ENCODE assay signal across 8 cellular contexts in genomic region chr4:98659106-98659592, GRCh38. TPM values are rescaled to one million over a fixed set of nuclear protein-coding genes. Genes with fewer than 3 reads are reported as not detected.
A peak's percentile ranks its signal among the peaks of the same experiment; 100 is the strongest.
DNase-seq lines count a peak whose midpoint lies in the region; ATAC-seq and TF ChIP-seq lines count a peak whose summit lies in the region.

No MANE protein-coding gene starts in this region.

- H3K4me1 Mint-ChIP-seq in natural killer cell treated with Interleukin-12 subunit alpha and Interleukin-12 subunit beta and Interleukin-15 and Interleukin-18, amount 100 ng/mL, for 72 hours (ENCODE audit: low read depth in 2 of 2), result peaks cover 46 to 70% of the 10 kb centered on the region in 2 donors

- POLR2A ChIA-PET in RWPE1 (lab: Yijun Ruan, JAX; ENCODE audit: low non-redundant PET), result no interaction called here

- peak overlapping the region; percentile 49 to 75 for H3K27ac Mint-ChIP-seq in natural killer cell treated with Interleukin-12 subunit alpha and Interleukin-12 subunit beta and Interleukin-15 and Interleukin-18, amount 100 ng/mL, for 72 hours

- H3K27ac ChIP-seq in RWPE1 (peak overlapping the region; percentile 88), epithelial cell of prostate (peak overlapping the region; percentile 63)

- ATAC-seq in natural killer cell treated with Interleukin-12 subunit alpha and Interleukin-12 subunit beta and Interleukin-15 and Interleukin-18, amount 100 ng/mL, for 72 hours, result no peak
- ATAC-seq in omental fat pad (ENCODE audit: low FRiP score) (no peak), GM21447 (IDR thresholded peaks at IDR 0.05; ENCODE audit: unreplicated experiment) (no peak)

- peak overlapping the region; percentile 58 for H3K4me3 ChIP-seq in GM12865 (ENCODE audit: low read depth, low read length)

- CTCF ChIA-PET in RWPE1 (lab: Yijun Ruan, JAX), result interaction anchor here (0.7 kb wide), 3 partner anchors 182 to 226 kb away, joined by 3 read pairs; no protein-coding TSS in a partner anchor

- peak overlapping the region; percentile 86 for H3K4me3 Mint-ChIP-seq in natural killer cell treated with Interleukin-12 subunit alpha and Interleukin-12 subunit beta and Interleukin-15 and Interleukin-18, amount 100 ng/mL, for 72 hours

- no peaks in the 10 kb centered on the region for H3K27me3 Mint-ChIP-seq in natural killer cell treated with Interleukin-12 subunit alpha and Interleukin-12 subunit beta and Interleukin-15 and Interleukin-18, amount 100 ng/mL, for 72 hours

- H3K36me3 Mint-ChIP-seq in natural killer cell treated with Interleukin-12 subunit alpha and Interleukin-12 subunit beta and Interleukin-15 and Interleukin-18, amount 100 ng/mL, for 72 hours, result no peaks in the 10 kb centered on the region

- DNase-seq in GM12865 (ENCODE audit: low read depth), result no peak
- peak; percentile 27 for DNase-seq in RWPE1 (ENCODE audit: low spot score)
- no peak for DNase-seq in epithelial cell of prostate (ENCODE audit: low read depth, low spot score)
- DNase-seq in natural killer cell treated with Interleukin-12 subunit alpha and Interleukin-12 subunit beta and Interleukin-15 and Interleukin-18, amount 100 ng/mL, for 72 hours (ENCODE audit: low spot score), result no peak
- no peak for DNase-seq in NCI-H146 (lab: John Stamatoyannopoulos, UW)
- DNase-seq in activated CD4-positive, CD25-positive, alpha-beta regulatory T cell (lab: John Stamatoyannopoulos, UW), result no peak
- no peak for DNase-seq in omental fat pad (ENCODE audit: low spot score)

- no peaks in the 10 kb centered on the region for H3K9me3 Mint-ChIP-seq in natural killer cell treated with Interleukin-12 subunit alpha and Interleukin-12 subunit beta and Interleukin-15 and Interleukin-18, amount 100 ng/mL, for 72 hours

- TF ChIP-seq CTCF in GM12865 (IDR thresholded peaks at IDR 0.05; ENCODE audit: insufficient read depth, low read depth, low read length, missing control alignments), result no peak
- no peak for TF ChIP-seq CTCF in RWPE1 (conservative IDR thresholded peaks at IDR 0.05; ENCODE audit: low read depth)
- no peak for TF ChIP-seq CTCF in omental fat pad (IDR thresholded peaks at IDR 0.05)

RNA-seq across cellular contexts. Expression of gene TSPAN5, which starts 0.7 kb away (rescaled TPM):
- total RNA-seq in natural killer cell treated with Interleukin-12 subunit alpha and Interleukin-12 subunit beta and Interleukin-15 and Interleukin-18, amount 100 ng/mL, for 72 hours, result 10 to 100 TPM; 22.1 to 24.9 TPM
- total RNA-seq in omental fat pad, result 10 to 100 TPM in 1 of 4 donors, 1 to 10 TPM in 3; 5.1 to 17.7 (median 6.9) TPM
